ENCODE assay signal across 15 cellular contexts in the genomic region with DNA sequence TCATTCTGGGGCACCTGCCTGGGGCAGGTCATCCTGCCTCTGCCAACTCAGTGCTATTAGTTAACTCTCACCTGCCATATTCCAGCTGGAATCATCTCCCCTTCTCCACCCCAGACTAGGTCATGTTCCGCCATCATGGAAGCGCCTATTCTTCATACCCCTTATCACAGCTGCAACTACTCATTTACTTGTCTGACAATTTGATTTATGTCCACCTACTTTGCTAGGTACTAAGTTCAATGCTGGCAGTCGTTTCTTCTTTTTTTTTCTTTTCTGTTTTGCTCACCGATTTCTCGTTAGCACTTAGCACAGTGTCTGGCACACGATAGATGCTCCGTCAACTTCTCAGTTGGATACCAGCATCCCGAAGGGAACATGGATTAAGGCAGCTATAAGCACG. TPM values are rescaled to one million over a fixed set of nuclear protein-coding genes. Genes with fewer than 3 reads are reported as not detected.
DNase-seq lines count a peak whose midpoint lies in the region; ATAC-seq, FAIRE-seq and TF ChIP-seq lines count a peak whose summit lies in the region.
"Had no signal": no experiment of that assay in that cellular context is flagged by ENCODE, and none has a peak within 500 bp of the region (broad histone marks: within the 10 kb centered on the region; RNA-seq: fewer than 3 reads in every experiment).

No MANE protein-coding gene starts in this region.

- H3F3A ChIP-seq in neural progenitor cell (ENCODE audit: low read depth) = peaks cover 6% of the 10 kb centered on the region

- H3K4me3 ChIP-seq in bronchial epithelial cell (ENCODE audit: low read depth, low read length) (no peak overlapping the region), neural progenitor cell (no peak overlapping the region), gastroesophageal sphincter (no peak overlapping the region)

- POLR2A ChIA-PET in activated CD4-positive, alpha-beta T cell treated with anti-CD3 and anti-CD28 coated beads, Interleukin-2, amount 10 ng/mL, durations not matched to agents 7 days and 5 days (lab: Charles Lee) = no interaction called here

- H3K27ac Mint-ChIP-seq in activated CD4-positive, alpha-beta T cell treated with anti-CD3 and anti-CD28 coated beads, Interleukin-2, amount 10 ng/mL, durations not matched to agents 7 days and 5 days = no peak overlapping the region
- no peak overlapping the region for H3K27ac Mint-ChIP-seq in neural progenitor cell

- no peak overlapping the region for H2AFZ ChIP-seq in neural progenitor cell (replicated peaks)

- H3K4me3 Mint-ChIP-seq in activated CD4-positive, alpha-beta T cell treated with anti-CD3 and anti-CD28 coated beads, Interleukin-2, amount 10 ng/mL, durations not matched to agents 7 days and 5 days = peak overlapping the region; percentile 96
- H3K4me3 Mint-ChIP-seq in neural progenitor cell = peak overlapping the region; percentile 85

- H3K9ac ChIP-seq in neural progenitor cell = no peak overlapping the region

- ATAC-seq in gastroesophageal sphincter = no peak

- H3K4me1 ChIP-seq in neural progenitor cell (peaks cover 9% of the 10 kb centered on the region), gastroesophageal sphincter (peaks cover 0 to 32% (median 0%) of the 10 kb centered on the region in 3 donors)

- peak; percentile 23 for FAIRE-seq in bronchial epithelial cell (lab: Jason Lieb, UNC)
- FAIRE-seq: D721Med, GM18507 had no signal

- H3K9me3 Mint-ChIP-seq in activated CD4-positive, alpha-beta T cell treated with anti-CD3 and anti-CD28 coated beads, Interleukin-2, amount 10 ng/mL, durations not matched to agents 7 days and 5 days = no peaks in the 10 kb centered on the region
- peaks cover 3% of the 10 kb centered on the region for H3K9me3 Mint-ChIP-seq in neural progenitor cell
- H3K9me3 Mint-ChIP-seq: activated T-cell treated with anti-CD3 and anti-CD28 coated beads, Interleukin-2, amount 50 U/mL, for 72 hours had no signal

- no peaks in the 10 kb centered on the region for H3K27me3 Mint-ChIP-seq in activated CD4-positive, alpha-beta T cell treated with anti-CD3 and anti-CD28 coated beads, Interleukin-2, amount 10 ng/mL, durations not matched to agents 7 days and 5 days
- no peaks in the 10 kb centered on the region for H3K27me3 Mint-ChIP-seq in neural progenitor cell (ENCODE audit: insufficient read depth, low read depth)

- peaks cover 26% of the 10 kb centered on the region for H4K20me1 ChIP-seq in neural progenitor cell (ENCODE audit: low read depth)

- TF ChIP-seq CTCF in bronchial epithelial cell (IDR thresholded peaks at IDR 0.05; ENCODE audit: insufficient read depth, low read length, severe bottlenecking) (no peak), neural progenitor cell (IDR thresholded peaks at IDR 0.05) (no peak), gastroesophageal sphincter (IDR thresholded peaks at IDR 0.05) (no peak)

- no peak overlapping the region for H3K4me2 ChIP-seq in neural progenitor cell

- H3K79me2 ChIP-seq in neural progenitor cell (ENCODE audit: low read depth) = peaks cover 36% of the 10 kb centered on the region

- H3K36me3 ChIP-seq in bronchial epithelial cell (ENCODE audit: control insufficient read depth, insufficient read depth, low read length) = no peaks in the 10 kb centered on the region
- no peaks in the 10 kb centered on the region for H3K36me3 ChIP-seq in neural progenitor cell
- no peaks in the 10 kb centered on the region for H3K36me3 ChIP-seq in gastroesophageal sphincter
- H3K36me3 ChIP-seq: neutrophil had no signal

- TF ChIP-seq EP300 in gastroesophageal sphincter (IDR thresholded peaks at IDR 0.05) = no peak

- peaks cover 28% of the 10 kb centered on the region for H3K4me1 Mint-ChIP-seq in activated CD4-positive, alpha-beta T cell treated with anti-CD3 and anti-CD28 coated beads, Interleukin-2, amount 10 ng/mL, durations not matched to agents 7 days and 5 days
- peaks cover 13% of the 10 kb centered on the region for H3K4me1 Mint-ChIP-seq in neural progenitor cell

- no peak for TF ChIP-seq POLR2A in gastroesophageal sphincter (IDR thresholded peaks at IDR 0.05)

- H3K9me3 ChIP-seq in neural progenitor cell (ENCODE audit: low read depth) = no peaks in the 10 kb centered on the region
- no peaks in the 10 kb centered on the region for H3K9me3 ChIP-seq in gastroesophageal sphincter
- H3K9me3 ChIP-seq: neutrophil had no signal

- peaks cover 2% of the 10 kb centered on the region for H3K36me3 Mint-ChIP-seq in activated CD4-positive, alpha-beta T cell treated with anti-CD3 and anti-CD28 coated beads, Interleukin-2, amount 10 ng/mL, durations not matched to agents 7 days and 5 days (ENCODE audit: low read depth)
- H3K36me3 Mint-ChIP-seq in neural progenitor cell = no peaks in the 10 kb centered on the region

- no peak overlapping the region for H3K27ac ChIP-seq in neural progenitor cell
- no peak overlapping the region for H3K27ac ChIP-seq in gastroesophageal sphincter
- H3K27ac ChIP-seq: PC-9 had no signal

- no peak for DNase-seq in activated CD4-positive, alpha-beta T cell treated with anti-CD3 and anti-CD28 coated beads, Interleukin-2, amount 10 ng/mL, durations not matched to agents 7 days and 5 days
- no peak for DNase-seq in activated CD4-positive, alpha-beta T cell treated with anti-CD3 and anti-CD28 coated beads for 48 hours
- DNase-seq in NCI-H69 (lab: John Stamatoyannopoulos, UW) (peak; percentile 43), bronchial epithelial cell (ENCODE audit: low read depth) (no peak), neural progenitor cell (ENCODE audit: low spot score) (no peak), NCI-H526 treated with DMSO at 0.1 percent for 48 hours (lab: John Stamatoyannopoulos, UW) (no peak), NCI-H2171 treated with DMSO at 0.1 percent for 48 hours (lab: John Stamatoyannopoulos, UW) (no peak)
- DNase-seq: NCI-H1048, NCI-H226, PC-9 had no signal

- H3K27me3 ChIP-seq in bronchial epithelial cell (ENCODE audit: control insufficient read depth, insufficient read depth, low read length) = no peaks in the 10 kb centered on the region
- H3K27me3 ChIP-seq in neural progenitor cell = no peaks in the 10 kb centered on the region
- H3K27me3 ChIP-seq in gastroesophageal sphincter = no peaks in the 10 kb centered on the region
- H3K27me3 ChIP-seq: neutrophil had no signal

- 76 to 80% methylated on average over 1 to 5 of the region's 9 CpGs for WGBS in gastroesophageal sphincter (ENCODE audit: low coverage in 1 of 2), 2 donors

- CTCF ChIA-PET in activated CD4-positive, alpha-beta T cell treated with anti-CD3 and anti-CD28 coated beads, Interleukin-2, amount 10 ng/mL, durations not matched to agents 7 days and 5 days (lab: Charles Lee) = interaction anchor here (0.8 to 1.2 kb wide), 2 partner anchors 16 to 31 kb away, joined by 3 read pairs; no protein-coding TSS in a partner anchor

RNA-seq across cellular contexts. Expression of a gene that starts 1.1 kb away (rescaled TPM):
- 10 to 100 TPM; 57.0 to 58.4 TPM for total RNA-seq in activated CD4-positive, alpha-beta T cell treated with anti-CD3 and anti-CD28 coated beads, Interleukin-2, amount 10 ng/mL, durations not matched to agents 7 days and 5 days
- total RNA-seq in bronchial epithelial cell (22.9 and 39.7 TPM in 2 replicates), neural progenitor cell (ENCODE audit: low replicate concordance) (43.8 and 61.1 TPM in 2 replicates), gastroesophageal sphincter (10 to 100 TPM; 23.2 to 36.6 (median 31.5) TPM)
